ENCODE assay signal across 14 cellular contexts in genomic region chr2:41496908-41497307, GRCh38.
A peak's percentile ranks its signal among the peaks of the same experiment; 100 is the strongest.
DNase-seq lines count a peak whose midpoint lies in the region; ATAC-seq and TF ChIP-seq lines count a peak whose summit lies in the region.
"Had no signal": no experiment of that assay in that cellular context is flagged by ENCODE, and none has a peak within 500 bp of the region (broad histone marks: within the 10 kb centered on the region; RNA-seq: fewer than 3 reads in every experiment).

No MANE protein-coding gene starts in this region.

- H2AFZ ChIP-seq in SU-DHL-6 (ENCODE audit: low read depth, low read length, severe bottlenecking) (no peak overlapping the region), neural progenitor cell (replicated peaks) (no peak overlapping the region)

- DNase-seq in EH (ENCODE audit: low read depth) (peak; percentile 1), HFFc6 (no peak), neural progenitor cell (ENCODE audit: low spot score) (no peak), NCI-H2029 (lab: John Stamatoyannopoulos, UW) (no peak)
- no peak for DNase-seq in stimulated activated naive CD4-positive, alpha-beta T cell (lab: John Stamatoyannopoulos, UW)
- DNase-seq in activated naive CD4-positive, alpha-beta T cell treated with anti-CD3 and anti-CD28 coated beads, Interleukin-2, amount 50 U/mL, for 72 hours (ENCODE audit: low spot score in 2 of 2), result no peak
- DNase-seq: activated CD4-positive, alpha-beta T cell treated with anti-CD3 and anti-CD28 coated beads for 48 hours; activated T-cell treated with anti-CD3 and anti-CD28 coated beads, Interleukin-2, amount 50 U/mL, for 1 hour; colonic mucosa; MG63; ovary; spleen had no signal

- H3K4me3 ChIP-seq in SU-DHL-6 (ENCODE audit: insufficient read depth, low read length, poor library complexity, severe bottlenecking) (no peak overlapping the region), neural progenitor cell (no peak overlapping the region)
- H3K4me3 ChIP-seq: colonic mucosa, MG63, ovary, spleen had no signal

- H3K4me1 ChIP-seq in neural progenitor cell, result no peaks in the 10 kb centered on the region
- H3K4me1 ChIP-seq: colonic mucosa, spleen had no signal

- no peak overlapping the region for H3K27ac Mint-ChIP-seq in HFFc6
- H3K27ac Mint-ChIP-seq in neural progenitor cell, result no peak overlapping the region
- no peak overlapping the region for H3K27ac Mint-ChIP-seq in activated naive CD4-positive, alpha-beta T cell treated with anti-CD3 and anti-CD28 coated beads, Interleukin-2, amount 50 U/mL, for 72 hours
- H3K27ac Mint-ChIP-seq: memory B cell had no signal

- H3K27ac ChIP-seq in SU-DHL-6 (ENCODE audit: low read depth, low read length) (no peak overlapping the region), neural progenitor cell (no peak overlapping the region)
- H3K27ac ChIP-seq: colonic mucosa, ovary had no signal

- H4K20me1 ChIP-seq in SU-DHL-6 (ENCODE audit: low read depth, low read length), result no peaks in the 10 kb centered on the region
- H4K20me1 ChIP-seq in neural progenitor cell (ENCODE audit: low read depth), result no peaks in the 10 kb centered on the region

- no peak overlapping the region for H3K4me3 Mint-ChIP-seq in HFFc6
- no peak overlapping the region for H3K4me3 Mint-ChIP-seq in neural progenitor cell
- H3K4me3 Mint-ChIP-seq: memory B cell had no signal

- H3K79me2 ChIP-seq in SU-DHL-6 (ENCODE audit: insufficient read depth, low read length) (no peaks in the 10 kb centered on the region), neural progenitor cell (ENCODE audit: low read depth) (no peaks in the 10 kb centered on the region)

- peaks cover 36% of the 10 kb centered on the region for H3K9me3 ChIP-seq in SU-DHL-6 (ENCODE audit: insufficient read depth, low read length)
- H3K9me3 ChIP-seq in neural progenitor cell (ENCODE audit: low read depth), result peaks cover 17% of the 10 kb centered on the region
- H3K9me3 ChIP-seq: colonic mucosa had no signal

- TF ChIP-seq CTCF in HFFc6 (IDR thresholded peaks at IDR 0.05) (peak; percentile 34; the same call in 1 of the 2 replicates), SU-DHL-6 (IDR thresholded peaks at IDR 0.05; ENCODE audit: insufficient read depth, low read length, poor library complexity, severe bottlenecking) (peak; percentile 28), neural progenitor cell (IDR thresholded peaks at IDR 0.05) (peak; percentile 28)

- H3K27me3 Mint-ChIP-seq in HFFc6 (ENCODE audit: insufficient read depth) (peaks cover 2% of the 10 kb centered on the region; the same call in 1 of the 2 replicates), neural progenitor cell (ENCODE audit: insufficient read depth, low read depth) (peaks cover 3% of the 10 kb centered on the region)
- H3K27me3 Mint-ChIP-seq: memory B cell had no signal

- H3K4me1 Mint-ChIP-seq in HFFc6 (ENCODE audit: low read depth) (no peaks in the 10 kb centered on the region), neural progenitor cell (no peaks in the 10 kb centered on the region)
- H3K4me1 Mint-ChIP-seq: memory B cell had no signal

- no peak overlapping the region for H3K9ac ChIP-seq in SU-DHL-6 (ENCODE audit: low read length)
- no peak overlapping the region for H3K9ac ChIP-seq in neural progenitor cell

- no peak for ATAC-seq in activated naive CD4-positive, alpha-beta T cell treated with anti-CD3 and anti-CD28 coated beads, Interleukin-2, amount 50 U/mL, for 72 hours

- no peaks in the 10 kb centered on the region for H3F3A ChIP-seq in SU-DHL-6 (ENCODE audit: insufficient read depth)
- no peaks in the 10 kb centered on the region for H3F3A ChIP-seq in neural progenitor cell (ENCODE audit: low read depth)

- H3K36me3 ChIP-seq in SU-DHL-6 (ENCODE audit: low read length) (no peaks in the 10 kb centered on the region), neural progenitor cell (no peaks in the 10 kb centered on the region)
- H3K36me3 ChIP-seq: colonic mucosa, MG63, ovary, spleen had no signal

- no peak overlapping the region for H3K4me2 ChIP-seq in SU-DHL-6 (ENCODE audit: low read depth, low read length, poor library complexity, severe bottlenecking)
- no peak overlapping the region for H3K4me2 ChIP-seq in neural progenitor cell

- H3K9me3 Mint-ChIP-seq in HFFc6 (peaks cover 56% of the 10 kb centered on the region), neural progenitor cell (peaks cover 66% of the 10 kb centered on the region)
- peaks cover 40 to 45% of the 10 kb centered on the region in 2 donors for H3K9me3 Mint-ChIP-seq in activated naive CD4-positive, alpha-beta T cell treated with anti-CD3 and anti-CD28 coated beads, Interleukin-2, amount 50 U/mL, for 72 hours

- H3K9me2 ChIP-seq in SU-DHL-6 (replicated peaks; ENCODE audit: insufficient read depth, low read length), result no peaks in the 10 kb centered on the region

- H3K27me3 ChIP-seq in SU-DHL-6 (ENCODE audit: low read length) (no peaks in the 10 kb centered on the region), neural progenitor cell (no peaks in the 10 kb centered on the region)
- H3K27me3 ChIP-seq: colonic mucosa, MG63, ovary, spleen had no signal

- H3K36me3 Mint-ChIP-seq in HFFc6 (ENCODE audit: low read depth) (0 out of 2 replicates have a peak, but pooled peaks cover 5% of the 10 kb centered on the region), neural progenitor cell (peaks cover 2% of the 10 kb centered on the region)
- H3K36me3 Mint-ChIP-seq in activated naive CD4-positive, alpha-beta T cell treated with anti-CD3 and anti-CD28 coated beads, Interleukin-2, amount 50 U/mL, for 72 hours, result peaks cover 19 to 31% of the 10 kb centered on the region in 2 donors
